8 cellular contexts compared by ENCODE assay signal in the genomic region with DNA sequence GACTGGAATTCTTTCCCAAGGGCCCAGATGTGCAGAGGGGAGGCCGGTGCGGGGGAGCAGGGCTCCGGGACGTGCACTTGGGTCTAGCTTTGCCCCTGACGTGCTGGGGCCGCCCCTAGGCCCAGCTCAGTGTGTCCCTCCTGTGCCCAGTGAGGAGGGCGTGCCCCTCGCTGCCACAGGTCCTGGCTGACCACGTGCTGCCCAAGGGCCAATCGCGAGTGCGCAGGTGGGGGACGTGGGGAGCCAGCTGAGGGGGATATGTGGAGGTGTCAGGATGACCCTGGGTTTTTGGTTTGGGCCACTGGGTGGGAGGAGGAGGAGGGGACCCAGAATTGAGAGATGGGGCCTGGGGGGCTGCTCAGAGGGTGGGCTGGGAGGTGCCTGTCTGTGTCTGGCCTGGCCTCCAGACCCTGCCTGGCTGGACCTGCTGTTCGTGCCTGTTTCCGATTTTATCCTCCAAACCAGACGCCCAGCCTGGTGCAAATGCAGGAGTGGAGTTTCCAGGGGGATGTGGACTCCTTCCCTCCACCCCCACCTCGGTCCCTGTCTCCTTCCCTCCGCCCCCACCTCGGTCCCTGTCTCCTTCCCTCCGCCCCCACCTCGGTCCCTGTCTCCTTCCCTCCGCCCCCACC. TPM values are rescaled to one million over a fixed set of nuclear protein-coding genes. Genes with fewer than 3 reads are reported as not detected.
DNase-seq lines count a peak whose midpoint lies in the region; ATAC-seq and TF ChIP-seq lines count a peak whose summit lies in the region.

No MANE protein-coding gene starts in this region.

- H3K27me3 ChIP-seq in GM23248 (replicated peaks; ENCODE audit: insufficient read depth) (no peaks in the 10 kb centered on the region), PC-9 (ENCODE audit: insufficient read depth, low read depth) (no peaks in the 10 kb centered on the region), dorsolateral prefrontal cortex (peaks cover 0 to 12% (median 2%) of the 10 kb centered on the region in 45 donors), lung (ENCODE audit: control insufficient read depth, insufficient read depth) (no peaks in the 10 kb centered on the region), upper lobe of right lung (peaks cover 2% of the 10 kb centered on the region)

- H3K36me3 ChIP-seq in GM23248 (ENCODE audit: low read depth) = no peaks in the 10 kb centered on the region
- H3K36me3 ChIP-seq in PC-9 (ENCODE audit: low read depth) = no peaks in the 10 kb centered on the region
- peaks cover 0 to 14% of the 10 kb centered on the region in 2 donors for H3K36me3 ChIP-seq in lung (ENCODE audit: control insufficient read depth in 2 of 2, insufficient read depth in 2 of 2, low read length in 2 of 2)
- H3K36me3 ChIP-seq in upper lobe of right lung = no peaks in the 10 kb centered on the region

- in situ Hi-C loops in GM23248 (cut with MboI) = no loop called here

- no peak overlapping the region for H3K27ac Mint-ChIP-seq in immature natural killer cell

- CTCF ChIA-PET in PC-9 (lab: Charles Lee) = interaction anchor here (1.2 kb wide), 1 partner anchor 22 kb away, joined by 4 read pairs; no protein-coding TSS in a partner anchor

- 1 to 3% methylated on average over 9 to 22 of the region's 22 CpGs for WGBS in GM23248 (ENCODE audit: low coverage in 1 of 2, low lambda C conversion rate in 2 of 2, missing lambda C conversion rate in 2 of 2), 2 experiments
- WGBS in lung, 2 donors = 8 to 15% methylated on average over 17 to 18 of the region's 22 CpGs

- peak overlapping the region; percentile 19 for H3K4me3 ChIP-seq in GM23248
- peak overlapping the region; percentile 55 for H3K4me3 ChIP-seq in PC-9
- H3K4me3 ChIP-seq in dorsolateral prefrontal cortex = peak overlapping the region in 53 of 59 donors; percentile 5 to 61 (median 36)
- no peak overlapping the region for H3K4me3 ChIP-seq in lung
- peak overlapping the region; percentile 39 for H3K4me3 ChIP-seq in upper lobe of right lung

- H3K9me3 ChIP-seq in GM23248 (ENCODE audit: low read depth) = no peaks in the 10 kb centered on the region
- no peaks in the 10 kb centered on the region for H3K9me3 ChIP-seq in PC-9 (ENCODE audit: insufficient read depth, low read depth)
- no peaks in the 10 kb centered on the region for H3K9me3 ChIP-seq in lung (ENCODE audit: control insufficient read depth in 2 of 2, insufficient read depth in 1 of 2, low read length in 1 of 2)
- no peaks in the 10 kb centered on the region for H3K9me3 ChIP-seq in upper lobe of right lung

- POLR2A ChIA-PET in PC-9 (lab: Charles Lee; ENCODE audit: unreplicated experiment) = interaction anchor here (0.7 kb wide), 1 partner anchor 79 kb away, joined by 11 read pairs; no protein-coding TSS in a partner anchor

- H4K20me1 ChIP-seq in GM23248 (ENCODE audit: insufficient read depth) (no peaks in the 10 kb centered on the region), PC-9 (ENCODE audit: insufficient read depth) (no peaks in the 10 kb centered on the region)

- ATAC-seq in lung (ENCODE audit: insufficient read depth, low FRiP score) (peak; percentile 72), upper lobe of right lung (peak; percentile 81)

- peak overlapping the region; percentile 70 for H3K4me2 ChIP-seq in GM23248 (ENCODE audit: unreplicated experiment)
- H3K4me2 ChIP-seq in PC-9 = peak overlapping the region; percentile 91

- TF ChIP-seq CTCF in C4-2B (conservative IDR thresholded peaks at IDR 0.05) = no peak
- no peak for TF ChIP-seq CTCF in PC-9 (conservative IDR thresholded peaks at IDR 0.05)
- no peak for TF ChIP-seq CTCF in dorsolateral prefrontal cortex (IDR thresholded peaks at IDR 0.05 in 54 of 56, conservative IDR thresholded peaks at IDR 0.05 in 2 of 56; ENCODE audit: low read depth in 1 of 56, partially characterized antibody in 56 of 56)
- TF ChIP-seq CTCF in lung (IDR thresholded peaks at IDR 0.05; ENCODE audit: control extremely low read depth, extremely low read depth) = no peak
- TF ChIP-seq CTCF in upper lobe of right lung (IDR thresholded peaks at IDR 0.05) = no peak

- DNase-seq in GM23248 = peak; percentile 71
- peak; percentile 76 to 85 for DNase-seq in PC-9
- DNase-seq in dorsolateral prefrontal cortex = peak in 5 of 10 donors; percentile 11 to 70 (median 38)
- DNase-seq in lung (ENCODE audit: low spot score) = peak; percentile 74
- DNase-seq in upper lobe of right lung = peak; percentile 87
- no peak for DNase-seq in immature natural killer cell
- DNase-seq in UCSD-AML1 (lab: John Stamatoyannopoulos, UW; ENCODE audit: unreplicated experiment) = no peak

- peak overlapping the region; percentile 40; the same call in 1 of the 2 replicates for H2AFZ ChIP-seq in GM23248
- H2AFZ ChIP-seq in PC-9 = peak overlapping the region; percentile 62; the same call in 1 of the 2 replicates

- H3K9me3 Mint-ChIP-seq in immature natural killer cell = no peaks in the 10 kb centered on the region

- H3K9me2 ChIP-seq in GM23248 (ENCODE audit: insufficient read depth) (no peaks in the 10 kb centered on the region), PC-9 (ENCODE audit: insufficient read depth) (no peaks in the 10 kb centered on the region)

- TSS peak; percentile 30 for BruUV-seq in PC-9 (replicated peaks; lab: Mats Ljungman, UMichigan)

- peaks cover 0 to 3% (median 0%) of the 10 kb centered on the region in 3 donors for H3K27me3 Mint-ChIP-seq in immature natural killer cell (ENCODE audit: low read depth in 3 of 3)

- H3K9ac ChIP-seq in GM23248 = peak overlapping the region; percentile 62

- H3K36me3 Mint-ChIP-seq in immature natural killer cell = no peaks in the 10 kb centered on the region

- no peaks in the 10 kb centered on the region for H3K4me1 ChIP-seq in GM23248 (ENCODE audit: insufficient read depth)
- H3K4me1 ChIP-seq in PC-9 (replicated peaks; ENCODE audit: insufficient read depth) = peaks cover 13% of the 10 kb centered on the region
- H3K4me1 ChIP-seq in lung (ENCODE audit: control insufficient read depth in 2 of 2, insufficient read depth in 2 of 2, low read length in 2 of 2) = peaks cover 0 to 9% of the 10 kb centered on the region in 2 donors
- peaks cover 9% of the 10 kb centered on the region for H3K4me1 ChIP-seq in upper lobe of right lung

- H3K79me2 ChIP-seq in GM23248 (ENCODE audit: insufficient read depth) (no peaks in the 10 kb centered on the region), PC-9 (ENCODE audit: low read depth) (no peaks in the 10 kb centered on the region)

- H3K4me3 Mint-ChIP-seq in immature natural killer cell = no peak overlapping the region

- H3K27ac ChIP-seq in C4-2B (peak overlapping the region; percentile 68), GM23248 (peak overlapping the region; percentile 45; the same call in 1 of the 2 replicates), PC-9 (peak overlapping the region; percentile 93), dorsolateral prefrontal cortex (peak overlapping the region in 1 of 59 donors; percentile 36), lung (ENCODE audit: low read depth in 1 of 2, low read length in 1 of 2) (peak overlapping the region in 1 of 2 donors; percentile 83), upper lobe of right lung (peak overlapping the region; percentile 70)

- intact Hi-C loops in PC-9 (cut with micrococcal nuclease; ENCODE audit: unreplicated experiment) (no loop called here), dorsolateral prefrontal cortex (cut with DNase I) (no loop called here), upper lobe of right lung (cut with DNase I) (no loop called here)

- H3F3A ChIP-seq in GM23248 (ENCODE audit: insufficient read depth) = no peaks in the 10 kb centered on the region
- peaks cover 14% of the 10 kb centered on the region; the same call in 1 of the 2 replicates for H3F3A ChIP-seq in PC-9 (ENCODE audit: insufficient read depth, low read depth)

- peaks cover 0 to 4% of the 10 kb centered on the region in 2 donors for H3K4me1 Mint-ChIP-seq in immature natural killer cell

RNA-seq across cellular contexts. Expression of gene RNF223, which starts 6.1 kb away (rescaled TPM):
- not detected in 2 replicates for total RNA-seq in GM23248 (2014; rRNA removed; shearing (Covaris generic))
- polyA plus RNA-seq in GM23248 (2016; fragmentation: Nextera tagmentation; extraction: Ambion mirVana) (not detected in 2 replicates), lung (1 to 10 TPM in 1 of 2 donors, under 1 TPM in 1; 0.57 to 2.3 TPM), immature natural killer cell (not detected)
- total RNA-seq in PC-9 (2021) (3.2 and 3.6 TPM in 2 replicates), dorsolateral prefrontal cortex (under 1 TPM in 2 of 120 experiments, not detected in 118; 0.28 to 0.63 TPM), lung (1 to 10 TPM in 1 of 2 donors, under 1 TPM in 1; 0.54 to 2.4 TPM), upper lobe of right lung (0.55 TPM)

RNA-seq across cellular contexts. Expression of gene C1orf159, which starts 35.7 kb away (rescaled TPM):
- total RNA-seq in GM23248 (2014; rRNA removed; shearing (Covaris generic)) = 5.2 and 13.1 TPM in 2 replicates
- 11.0 and 11.4 TPM in 2 replicates for polyA plus RNA-seq in GM23248 (2016; fragmentation: Nextera tagmentation; extraction: Ambion mirVana)
- total RNA-seq in PC-9 (2021) = 26.6 and 31.1 TPM in 2 replicates
- total RNA-seq in dorsolateral prefrontal cortex = 10 to 100 TPM; 14.3 to 35.0 (median 23.4) TPM
- 10 to 100 TPM in 1 of 2 donors, 1 to 10 TPM in 1; 9.9 to 19.2 TPM for total RNA-seq in lung
- polyA plus RNA-seq in lung = 10 to 100 TPM in 1 of 2 donors, 1 to 10 TPM in 1; 9.5 to 16.7 TPM
- total RNA-seq in upper lobe of right lung = 9.7 TPM
- 1 to 10 TPM in 2 of 3 donors, under 1 TPM in 1; 0.99 to 7.5 (median 4.1) TPM for polyA plus RNA-seq in immature natural killer cell

Comparison
In these comparisons a context has a peak if more than half of its experiments do, and no peak if none do; other contexts are left out.
1. DNase-seq: peak in GM23248 (single experiment), PC-9 (2 of 2), lung (single experiment) and upper lobe of right lung (single experiment); none in immature natural killer cell (0 of 3) and UCSD-AML1 (single experiment).